10 cellular contexts compared by ENCODE assay signal in the genomic region with DNA sequence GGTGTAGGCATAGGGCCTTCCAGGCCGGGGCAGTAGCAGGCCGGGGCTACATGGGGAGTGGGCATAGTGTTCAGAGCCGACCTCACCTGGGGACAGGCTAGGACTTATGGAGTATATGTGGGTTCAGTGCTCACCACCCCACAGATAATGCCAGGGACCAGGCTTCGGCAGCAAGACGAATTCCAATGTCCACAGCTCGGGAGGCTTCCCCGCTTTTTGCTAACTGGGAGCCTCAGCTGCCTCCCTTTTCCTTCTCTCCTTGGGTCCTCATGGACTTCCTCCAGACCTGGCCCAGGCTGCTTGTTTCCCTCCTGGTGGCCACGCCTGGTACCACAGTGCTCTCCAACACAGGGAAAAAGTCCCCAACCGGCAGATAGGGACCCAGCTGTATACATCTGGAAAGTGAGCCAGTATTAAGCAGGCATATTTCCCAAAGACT. TPM values are rescaled to one million over a fixed set of nuclear protein-coding genes. Genes with fewer than 3 reads are reported as not detected.
DNase-seq lines count a peak whose midpoint lies in the region; TF ChIP-seq lines count a peak whose summit lies in the region.
"Had no signal": no experiment of that assay in that cellular context is flagged by ENCODE, and none has a peak within 500 bp of the region (broad histone marks: within the 10 kb centered on the region; RNA-seq: fewer than 3 reads in every experiment).

No MANE protein-coding gene starts in this region.

- H3K4me2 ChIP-seq in DOHH2 (ENCODE audit: low read length) (no peak overlapping the region), neural progenitor cell (no peak overlapping the region)

- H3K4me1 Mint-ChIP-seq in neural progenitor cell = peaks cover 10% of the 10 kb centered on the region

- H3K27ac ChIP-seq in DOHH2 (ENCODE audit: low read depth, low read length) (no peak overlapping the region), neural progenitor cell (no peak overlapping the region)
- H3K27ac ChIP-seq: heart left ventricle had no signal

- H3F3A ChIP-seq in DOHH2 (ENCODE audit: control insufficient read depth, insufficient read depth) (no peaks in the 10 kb centered on the region), neural progenitor cell (ENCODE audit: low read depth) (no peaks in the 10 kb centered on the region)

- H4K20me1 ChIP-seq in DOHH2 (ENCODE audit: control insufficient read depth, insufficient read depth, low read depth, low read length) (no peaks in the 10 kb centered on the region), neural progenitor cell (ENCODE audit: low read depth) (no peaks in the 10 kb centered on the region)

- no peaks in the 10 kb centered on the region for H3K9me3 ChIP-seq in DOHH2 (ENCODE audit: control insufficient read depth, insufficient read depth, low read length)
- no peaks in the 10 kb centered on the region for H3K9me3 ChIP-seq in neural progenitor cell (ENCODE audit: low read depth)
- H3K9me3 ChIP-seq: heart left ventricle had no signal

- no peaks in the 10 kb centered on the region for H3K27me3 Mint-ChIP-seq in neural progenitor cell (ENCODE audit: insufficient read depth, low read depth)

- TF ChIP-seq EP300 in Ishikawa (IDR thresholded peaks at IDR 0.05; ENCODE audit: borderline replicate concordance) = no peak

- no peak overlapping the region for H3K9ac ChIP-seq in neural progenitor cell

- H2AFZ ChIP-seq in neural progenitor cell (replicated peaks) = no peak overlapping the region

- H3K36me3 ChIP-seq in DOHH2 (ENCODE audit: control insufficient read depth, low read length) = no peaks in the 10 kb centered on the region
- H3K36me3 ChIP-seq in neural progenitor cell = no peaks in the 10 kb centered on the region
- H3K36me3 ChIP-seq: heart left ventricle had no signal

- no peaks in the 10 kb centered on the region for H3K79me2 ChIP-seq in DOHH2 (ENCODE audit: control insufficient read depth, low read length)
- no peaks in the 10 kb centered on the region for H3K79me2 ChIP-seq in neural progenitor cell (ENCODE audit: low read depth)

- H3K4me1 ChIP-seq in DOHH2 (ENCODE audit: control insufficient read depth, low read length) = no peaks in the 10 kb centered on the region
- H3K4me1 ChIP-seq in neural progenitor cell = no peaks in the 10 kb centered on the region
- H3K4me1 ChIP-seq: heart left ventricle had no signal

- peak; percentile 27; the same call in 1 of the 2 replicates for TF ChIP-seq RAD21 in Ishikawa (IDR thresholded peaks at IDR 0.05; ENCODE audit: low read depth)

- H3K27ac Mint-ChIP-seq in neural progenitor cell = no peak overlapping the region

- TF ChIP-seq CTCF in DOHH2 (IDR thresholded peaks at IDR 0.05; ENCODE audit: low read depth, low read length, poor library complexity, severe bottlenecking) (peak; percentile 8), neural progenitor cell (IDR thresholded peaks at IDR 0.05) (peak; percentile 57)

- H3K27me3 ChIP-seq in DOHH2 (ENCODE audit: control insufficient read depth, low read length) = peaks cover 2% of the 10 kb centered on the region; the same call in 1 of the 2 replicates
- no peaks in the 10 kb centered on the region for H3K27me3 ChIP-seq in neural progenitor cell

- DNase-seq in cerebellar cortex (ENCODE audit: low spot score) (peak; percentile 32), neural progenitor cell (ENCODE audit: low spot score) (peak; percentile 54), pons (ENCODE audit: low spot score) (no peak), SHP77 treated with DMSO at 0.1 percent for 48 hours (lab: John Stamatoyannopoulos, UW) (no peak), LoVo (ENCODE audit: low spot score) (no peak)
- DNase-seq: heart left ventricle, Right ventricle myocardium superior had no signal

- H3K9me2 ChIP-seq in DOHH2 (replicated peaks; ENCODE audit: control insufficient read depth, low read length) = no peaks in the 10 kb centered on the region

- H3K9me3 Mint-ChIP-seq in neural progenitor cell = no peaks in the 10 kb centered on the region

- no peak overlapping the region for H3K4me3 ChIP-seq in DOHH2 (ENCODE audit: low read length)
- H3K4me3 ChIP-seq in neural progenitor cell = no peak overlapping the region
- H3K4me3 ChIP-seq: heart left ventricle had no signal

- no peaks in the 10 kb centered on the region for H3K36me3 Mint-ChIP-seq in neural progenitor cell

- no peak overlapping the region for H3K4me3 Mint-ChIP-seq in neural progenitor cell

TF ChIP-seq in Ishikawa, 13 proteins besides CTCF, POLR2A, EP300 and RAD21:
- no peak for TF ChIP-seq NFIC (IDR thresholded peaks at IDR 0.05)
- TF ChIP-seq, protein P1, sequence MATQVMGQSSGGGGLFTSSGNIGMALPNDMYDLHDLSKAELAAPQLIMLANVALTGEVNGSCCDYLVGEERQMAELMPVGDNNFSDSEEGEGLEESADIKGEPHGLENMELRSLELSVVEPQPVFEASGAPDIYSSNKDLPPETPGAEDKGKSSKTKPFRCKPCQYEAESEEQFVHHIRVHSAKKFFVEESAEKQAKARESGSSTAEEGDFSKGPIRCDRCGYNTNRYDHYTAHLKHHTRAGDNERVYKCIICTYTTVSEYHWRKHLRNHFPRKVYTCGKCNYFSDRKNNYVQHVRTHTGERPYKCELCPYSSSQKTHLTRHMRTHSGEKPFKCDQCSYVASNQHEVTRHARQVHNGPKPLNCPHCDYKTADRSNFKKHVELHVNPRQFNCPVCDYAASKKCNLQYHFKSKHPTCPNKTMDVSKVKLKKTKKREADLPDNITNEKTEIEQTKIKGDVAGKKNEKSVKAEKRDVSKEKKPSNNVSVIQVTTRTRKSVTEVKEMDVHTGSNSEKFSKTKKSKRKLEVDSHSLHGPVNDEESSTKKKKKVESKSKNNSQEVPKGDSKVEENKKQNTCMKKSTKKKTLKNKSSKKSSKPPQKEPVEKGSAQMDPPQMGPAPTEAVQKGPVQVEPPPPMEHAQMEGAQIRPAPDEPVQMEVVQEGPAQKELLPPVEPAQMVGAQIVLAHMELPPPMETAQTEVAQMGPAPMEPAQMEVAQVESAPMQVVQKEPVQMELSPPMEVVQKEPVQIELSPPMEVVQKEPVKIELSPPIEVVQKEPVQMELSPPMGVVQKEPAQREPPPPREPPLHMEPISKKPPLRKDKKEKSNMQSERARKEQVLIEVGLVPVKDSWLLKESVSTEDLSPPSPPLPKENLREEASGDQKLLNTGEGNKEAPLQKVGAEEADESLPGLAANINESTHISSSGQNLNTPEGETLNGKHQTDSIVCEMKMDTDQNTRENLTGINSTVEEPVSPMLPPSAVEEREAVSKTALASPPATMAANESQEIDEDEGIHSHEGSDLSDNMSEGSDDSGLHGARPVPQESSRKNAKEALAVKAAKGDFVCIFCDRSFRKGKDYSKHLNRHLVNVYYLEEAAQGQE (IDR thresholded peaks at IDR 0.05; ENCODE audit: low read depth) = no peak
- no peak for TF ChIP-seq YY1 (IDR thresholded peaks at IDR 0.05; ENCODE audit: low read depth)
- TF ChIP-seq FOXM1 (IDR thresholded peaks at IDR 0.05; ENCODE audit: borderline replicate concordance, low read depth) = no peak
- TF ChIP-seq TAF1 (IDR thresholded peaks at IDR 0.05; ENCODE audit: low read depth) = no peak
- no peak for TF ChIP-seq ZBTB7A (IDR thresholded peaks at IDR 0.05; ENCODE audit: low read depth)
- no peak for TF ChIP-seq TCF12 (IDR thresholded peaks at IDR 0.05; ENCODE audit: low read depth)
- TF ChIP-seq CREB1 (IDR thresholded peaks at IDR 0.05; ENCODE audit: low read depth) = no peak
- TF ChIP-seq CEBPB (IDR thresholded peaks at IDR 0.05) = no peak
- TF ChIP-seq, protein P2, sequence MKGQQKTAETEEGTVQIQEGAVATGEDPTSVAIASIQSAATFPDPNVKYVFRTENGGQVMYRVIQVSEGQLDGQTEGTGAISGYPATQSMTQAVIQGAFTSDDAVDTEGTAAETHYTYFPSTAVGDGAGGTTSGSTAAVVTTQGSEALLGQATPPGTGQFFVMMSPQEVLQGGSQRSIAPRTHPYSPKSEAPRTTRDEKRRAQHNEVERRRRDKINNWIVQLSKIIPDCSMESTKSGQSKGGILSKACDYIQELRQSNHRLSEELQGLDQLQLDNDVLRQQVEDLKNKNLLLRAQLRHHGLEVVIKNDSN (IDR thresholded peaks at IDR 0.05) = no peak
- TF ChIP-seq EGR1 (IDR thresholded peaks at IDR 0.05) = no peak
- TF ChIP-seq TEAD4 (IDR thresholded peaks at IDR 0.05) = no peak
- TF ChIP-seq, protein P3, sequence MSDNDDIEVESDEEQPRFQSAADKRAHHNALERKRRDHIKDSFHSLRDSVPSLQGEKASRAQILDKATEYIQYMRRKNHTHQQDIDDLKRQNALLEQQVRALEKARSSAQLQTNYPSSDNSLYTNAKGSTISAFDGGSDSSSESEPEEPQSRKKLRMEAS (IDR thresholded peaks at IDR 0.05) = no peak

RNA-seq across cellular contexts. Expression of a gene that starts 20.1 kb away (rescaled TPM):
- total RNA-seq in neural progenitor cell (ENCODE audit: low replicate concordance) = 2.4 TPM in 2 replicates

RNA-seq across cellular contexts. Expression of a gene that starts 47.3 kb away (rescaled TPM):
- total RNA-seq in neural progenitor cell (ENCODE audit: low replicate concordance) = not detected in 2 replicates
- total RNA-seq: heart left ventricle, pulmonary artery endothelial cell, Right ventricle myocardium superior had no signal

RNA-seq across cellular contexts. Expression of a gene that starts 54.6 kb away (rescaled TPM):
- 3.1 and 5.5 TPM in 2 replicates for total RNA-seq in neural progenitor cell (ENCODE audit: low replicate concordance)

RNA-seq across cellular contexts. Expression of a gene that starts 56.0 kb away (rescaled TPM):
- total RNA-seq in neural progenitor cell (ENCODE audit: low replicate concordance) = 0.25 and 1.2 TPM in 2 replicates

Comparison
In these comparisons a context has a peak if more than half of its experiments do, and no peak if none do; other contexts are left out.
1. DNase-seq: peak in cerebellar cortex (single experiment) and neural progenitor cell (single experiment); none in pons (single experiment), SHP77 treated with DMSO at 0.1 percent for 48 hours (single experiment) and LoVo (single experiment).